In genomic region chr1:17125756-17126237, GRCh38 we compare ENCODE assay signal across 8 cellular contexts. TPM values are rescaled to one million over a fixed set of nuclear protein-coding genes. Genes with fewer than 3 reads are reported as not detected.
A peak's percentile ranks its signal among the peaks of the same experiment; 100 is the strongest.
DNase-seq lines count a peak whose midpoint lies in the region; ATAC-seq and TF ChIP-seq lines count a peak whose summit lies in the region.

No MANE protein-coding gene starts in this region.

- peak; percentile 94 for TF ChIP-seq CTCF in AG09319 (IDR thresholded peaks at IDR 0.05; ENCODE audit: low read depth, low read length)

- H3K27ac ChIP-seq in caudate nucleus (ENCODE audit: low read depth, low read length): no peak overlapping the region

- ATAC-seq in GM19351 (IDR thresholded peaks at IDR 0.05; ENCODE audit: unreplicated experiment) (peak; percentile 63), left colon (peak; percentile 71), HG03521 (IDR thresholded peaks at IDR 0.05; ENCODE audit: unreplicated experiment) (no peak)

- DNase-seq in AG09319 (ENCODE audit: extremely low read depth, low read depth) (peak; percentile 39), NCI-H2196 (lab: John Stamatoyannopoulos, UW; ENCODE audit: unreplicated experiment) (peak; percentile 90), caudate nucleus (lab: John Stamatoyannopoulos, UW) (peak in 56 of 61 donors; percentile 17 to 84 (median 66)), left colon (peak; percentile 65 to 97)
- peak; percentile 91 for DNase-seq in activated CD4-positive, CD25-positive, alpha-beta regulatory T cell treated with anti-CD3 and anti-CD28 coated beads, Interleukin-2, amount 50 U/mL, for 72 hours
- DNase-seq in stimulated activated CD4-positive, alpha-beta T cell treated with anti-CD3 and anti-CD28 coated beads, Interleukin-2, amount 100 ng/mL, for 4 hours (ENCODE audit: low read depth): peak; percentile 68

- intact Hi-C loops in left colon (cut with DNase I, micrococcal nuclease): loop anchor here (2.0 to 5.0 kb wide), 2 partner anchors 112 to 113 kb away; no protein-coding TSS in a partner anchor

RNA-seq across cellular contexts. Expression of gene PADI2, which starts 6.5 kb away (rescaled TPM):
- total RNA-seq in left colon: 100 to 1,000 TPM; 276 to 278 TPM

Comparison
In these comparisons a context has a peak if more than half of its experiments do, and no peak if none do; other contexts are left out.
1. DNase-seq: peak in every context shown above with its lines; median percentile 91 in activated CD4-positive, CD25-positive, alpha-beta regulatory T cell treated with anti-CD3 and anti-CD28 coated beads, Interleukin-2, amount 50 U/mL, for 72 hours; 90 in NCI-H2196; 81 in left colon; 68 in stimulated activated CD4-positive, alpha-beta T cell treated with anti-CD3 and anti-CD28 coated beads, Interleukin-2, amount 100 ng/mL, for 4 hours; 66 in caudate nucleus; 39 in AG09319.